ENCODE assay signal across 13 cellular contexts in the genomic region with DNA sequence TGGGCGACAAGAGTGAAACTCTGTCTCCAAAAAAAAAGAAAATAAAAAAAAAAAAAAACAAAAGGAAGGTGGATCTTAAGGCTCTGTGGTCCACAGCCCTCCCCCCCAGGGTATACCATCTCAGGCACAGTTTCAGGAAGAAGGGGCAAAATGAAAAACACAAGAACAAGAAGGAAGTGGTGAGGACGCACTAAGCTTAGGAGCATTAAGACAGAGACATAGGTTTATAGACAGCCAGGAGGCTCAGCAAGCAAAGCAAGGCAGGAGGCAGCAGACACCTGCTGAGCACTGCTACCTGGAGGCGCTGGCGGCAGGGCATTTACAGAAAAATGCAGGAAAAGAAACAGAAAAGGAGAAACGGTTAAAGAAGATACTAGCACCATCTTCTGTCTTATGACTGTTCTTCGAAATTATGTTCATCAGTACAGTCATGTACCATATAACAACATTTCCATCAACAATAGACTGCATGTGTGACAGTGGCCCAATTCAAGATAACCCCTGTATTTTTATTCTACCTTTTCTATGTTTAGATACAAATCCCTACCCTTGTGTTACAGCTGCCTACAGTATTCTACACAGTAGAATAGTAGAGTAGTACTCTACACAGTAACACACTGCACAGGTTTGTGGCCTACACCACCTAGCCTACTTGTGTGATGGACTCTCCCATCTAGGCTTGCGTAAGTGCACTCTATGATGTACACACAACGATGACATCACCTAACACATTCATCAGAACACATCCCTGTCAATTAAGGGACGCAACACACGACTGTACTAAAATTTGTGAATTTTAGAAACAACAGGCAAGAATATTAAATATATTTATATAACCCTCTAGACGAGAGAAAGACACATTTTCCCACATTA.
DNase-seq lines count a peak whose midpoint lies in the region; ATAC-seq and TF ChIP-seq lines count a peak whose summit lies in the region.
"Had no signal": no experiment of that assay in that cellular context is flagged by ENCODE, and none has a peak within 500 bp of the region (broad histone marks: within the 10 kb centered on the region; RNA-seq: fewer than 3 reads in every experiment).

No MANE protein-coding gene starts in this region.

- H2AFZ ChIP-seq in GM23248 = no peak overlapping the region

- H3K9me3 ChIP-seq in GM23248 (ENCODE audit: low read depth) = no peaks in the 10 kb centered on the region
- H3K9me3 ChIP-seq: BLaER1 treated with 17β-estradiol and CSF1 and Interleukin-3, amounts not matched to agents 10 nM and 100 nM; gastrocnemius medialis had no signal

- H3K36me3 Mint-ChIP-seq in activated naive CD8-positive, alpha-beta T cell treated with anti-CD3 and anti-CD28 coated beads, Interleukin-2, amount 50 U/mL, for 24 hours (ENCODE audit: low read depth) = peaks cover 78% of the 10 kb centered on the region
- H3K36me3 Mint-ChIP-seq in nephron progenitor cell (ENCODE audit: low read depth) = peaks cover 50% of the 10 kb centered on the region

- H3K79me2 ChIP-seq in GM23248 (ENCODE audit: insufficient read depth) = peaks cover 96% of the 10 kb centered on the region

- H3K36me3 ChIP-seq in GM23248 (ENCODE audit: low read depth) = peaks cover 45% of the 10 kb centered on the region

- H4K20me1 ChIP-seq in GM23248 (ENCODE audit: insufficient read depth) = no peaks in the 10 kb centered on the region

- H3K9ac ChIP-seq in GM23248 = no peak overlapping the region
- H3K9ac ChIP-seq: BLaER1 treated with 17β-estradiol and CSF1 and Interleukin-3, amounts not matched to agents 10 nM and 100 nM had no signal

- WGBS in GM23248 (ENCODE audit: low coverage in 1 of 2, low lambda C conversion rate in 2 of 2, missing lambda C conversion rate in 2 of 2), 2 experiments = 91 to 92% methylated on average over 11 of the region's 11 CpGs

- H3K4me3 ChIP-seq in GM23248 = no peak overlapping the region
- H3K4me3 ChIP-seq: BLaER1 treated with 17β-estradiol and CSF1 and Interleukin-3, amounts not matched to agents 10 nM and 100 nM; gastrocnemius medialis had no signal

- TF ChIP-seq CTCF in nephron progenitor cell (IDR thresholded peaks at IDR 0.05) = no peak

- no peaks in the 10 kb centered on the region for H3K27me3 Mint-ChIP-seq in activated naive CD8-positive, alpha-beta T cell treated with anti-CD3 and anti-CD28 coated beads, Interleukin-2, amount 50 U/mL, for 24 hours
- H3K27me3 Mint-ChIP-seq in nephron progenitor cell (ENCODE audit: low read depth, poor library complexity) = no peaks in the 10 kb centered on the region

- H3F3A ChIP-seq in GM23248 (ENCODE audit: insufficient read depth) = no peaks in the 10 kb centered on the region

- H3K4me2 ChIP-seq in GM23248 (ENCODE audit: unreplicated experiment) = no peak overlapping the region

- H3K9me3 Mint-ChIP-seq in activated naive CD8-positive, alpha-beta T cell treated with anti-CD3 and anti-CD28 coated beads, Interleukin-2, amount 50 U/mL, for 24 hours = no peaks in the 10 kb centered on the region
- H3K9me3 Mint-ChIP-seq in nephron progenitor cell = no peaks in the 10 kb centered on the region

- H3K9me2 ChIP-seq in GM23248 (ENCODE audit: insufficient read depth) = no peaks in the 10 kb centered on the region

- H3K27me3 ChIP-seq in GM23248 (replicated peaks; ENCODE audit: insufficient read depth) = no peaks in the 10 kb centered on the region
- H3K27me3 ChIP-seq: BLaER1 treated with 17β-estradiol and CSF1 and Interleukin-3, amounts not matched to agents 10 nM and 100 nM; gastrocnemius medialis had no signal

- no peak overlapping the region for H3K27ac ChIP-seq in GM23248
- H3K27ac ChIP-seq: gastrocnemius medialis had no signal

- peak; percentile 21 for DNase-seq in GM23248
- DNase-seq in MV-4-11 (lab: John Stamatoyannopoulos, UW) = peak; percentile 84
- no peak for DNase-seq in activated naive CD8-positive, alpha-beta T cell treated with anti-CD3 and anti-CD28 coated beads, Interleukin-2, amount 50 U/mL, for 24 hours
- no peak for DNase-seq in nephron progenitor cell
- no peak for DNase-seq in NCI-H1092 treated with DMSO at 0.1 percent for 48 hours (lab: John Stamatoyannopoulos, UW)
- DNase-seq in NCI-H1105 (lab: John Stamatoyannopoulos, UW) = no peak
- no peak for DNase-seq in NCI-H1092 (lab: John Stamatoyannopoulos, UW)
- DNase-seq: effector CD8-positive, alpha-beta T cell; gastrocnemius medialis; NCI-H1694; NCI-H526; stimulated activated CD4-positive, alpha-beta T cell treated with anti-CD3 and anti-CD28 coated beads, Interleukin-4, amount 100 ng/mL, for 24 hours had no signal

- ATAC-seq in activated naive CD8-positive, alpha-beta T cell treated with anti-CD3 and anti-CD28 coated beads, Interleukin-2, amount 50 U/mL, for 24 hours = peak; percentile 64
- ATAC-seq: gastrocnemius medialis had no signal

- peak overlapping the region; percentile 78 for H3K27ac Mint-ChIP-seq in activated naive CD8-positive, alpha-beta T cell treated with anti-CD3 and anti-CD28 coated beads, Interleukin-2, amount 50 U/mL, for 24 hours
- H3K27ac Mint-ChIP-seq in nephron progenitor cell = peak overlapping the region; percentile 87

- peaks cover 68% of the 10 kb centered on the region for H3K4me1 Mint-ChIP-seq in activated naive CD8-positive, alpha-beta T cell treated with anti-CD3 and anti-CD28 coated beads, Interleukin-2, amount 50 U/mL, for 24 hours
- peaks cover 20% of the 10 kb centered on the region for H3K4me1 Mint-ChIP-seq in nephron progenitor cell

- no peak overlapping the region for H3K4me3 Mint-ChIP-seq in activated naive CD8-positive, alpha-beta T cell treated with anti-CD3 and anti-CD28 coated beads, Interleukin-2, amount 50 U/mL, for 24 hours
- no peak overlapping the region for H3K4me3 Mint-ChIP-seq in nephron progenitor cell

- in situ Hi-C loops in GM23248 (cut with MboI) = no loop called here

- no peaks in the 10 kb centered on the region for H3K4me1 ChIP-seq in GM23248 (ENCODE audit: insufficient read depth)
- H3K4me1 ChIP-seq: gastrocnemius medialis had no signal

Comparison
In these comparisons a context has a peak if more than half of its experiments do, and no peak if none do; other contexts are left out.
1. DNase-seq: peak in GM23248 (single experiment) and MV-4-11 (single experiment); none in activated naive CD8-positive, alpha-beta T cell treated with anti-CD3 and anti-CD28 coated beads, Interleukin-2, amount 50 U/mL, for 24 hours (single experiment), nephron progenitor cell (single experiment), NCI-H1092 treated with DMSO at 0.1 percent for 48 hours (single experiment), NCI-H1105 (single experiment) and NCI-H1092 (single experiment).